ENCODE assay signal across 18 cellular contexts in the genomic region with DNA sequence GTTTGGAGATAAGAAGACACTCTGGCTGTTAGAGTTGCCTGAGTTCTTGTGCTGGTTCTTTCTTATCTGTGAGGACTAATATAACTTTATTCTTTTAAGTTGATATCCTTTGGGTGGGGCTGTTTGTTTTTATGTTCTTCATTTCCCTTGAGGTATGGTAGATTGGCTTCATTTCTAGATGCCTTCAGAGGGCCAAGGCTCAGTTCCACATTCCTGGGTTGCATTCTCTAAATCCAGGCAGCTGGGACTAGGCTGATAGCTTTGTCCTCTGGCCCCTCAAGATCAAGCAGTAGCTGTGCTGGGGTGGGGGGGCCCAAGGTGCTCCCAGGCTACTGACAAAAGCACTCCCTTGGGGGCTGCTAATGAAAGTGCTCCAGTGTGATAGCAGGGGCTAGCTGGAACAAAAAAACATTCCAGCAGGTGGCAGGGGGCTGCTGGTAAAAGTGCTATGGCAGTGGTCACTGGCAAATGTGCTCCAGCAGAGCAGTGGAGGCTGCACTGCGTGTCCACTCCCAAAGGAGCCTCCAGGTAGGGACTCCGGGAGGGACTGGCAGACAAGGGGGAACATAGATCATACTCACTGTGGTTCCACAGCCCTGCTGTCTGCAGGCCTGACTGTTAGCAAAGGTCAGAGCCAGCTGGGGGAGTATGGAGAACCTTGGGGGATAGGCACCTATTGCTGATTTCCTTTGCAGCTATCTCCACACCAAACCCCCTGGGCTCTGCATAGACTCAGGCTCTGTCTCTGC. TPM values are rescaled to one million over a fixed set of nuclear protein-coding genes. Genes with fewer than 3 reads are reported as not detected.
"Had no signal": no experiment of that assay in that cellular context is flagged by ENCODE, and none has a peak within 500 bp of the region (broad histone marks: within the 10 kb centered on the region; RNA-seq: fewer than 3 reads in every experiment).

No MANE protein-coding gene starts in this region.

- H3K9me3 ChIP-seq: psoas muscle, right lobe of liver, uterus had no signal

- H3K27me3 Mint-ChIP-seq: natural killer cell treated with Interleukin-12 subunit alpha and Interleukin-12 subunit beta and Interleukin-15 and Interleukin-18, amount 100 ng/mL, for 72 hours had no signal

- H3K27me3 ChIP-seq: hepatocyte, right lobe of liver, uterus had no signal

- H2AFZ ChIP-seq: hepatocyte had no signal

- H3K4me1 Mint-ChIP-seq: endodermal cell had no signal

- H3K36me3 ChIP-seq: right lobe of liver, uterus had no signal

- H3K79me2 ChIP-seq: hepatocyte had no signal

- H3K9me3 Mint-ChIP-seq: endodermal cell had no signal

- H3K4me3 ChIP-seq: coronary artery, hepatocyte, psoas muscle, right lobe of liver, uterus had no signal

- DNase-seq: effector CD4-positive, alpha-beta T cell; endodermal cell; erythroblast; foreskin keratinocyte; psoas muscle; retina; right lobe of liver; stimulated activated CD4-positive, alpha-beta T cell treated with anti-CD3 and anti-CD28 coated beads, Interleukin-12 subunit alpha, Interleukin-12 subunit beta, amount 100 ng/mL, for 4 hours; stimulated activated naive CD4-positive, alpha-beta T cell treated with Interleukin-2 at 50 U/mL for 16 hours; trophoblast cell; uterus had no signal

- ATAC-seq: foreskin keratinocyte; natural killer cell treated with Interleukin-12 subunit alpha and Interleukin-12 subunit beta and Interleukin-15 and Interleukin-18, amount 100 ng/mL, for 72 hours; psoas muscle; right lobe of liver had no signal

- H3K27ac Mint-ChIP-seq: endodermal cell; natural killer cell treated with Interleukin-12 subunit alpha and Interleukin-12 subunit beta and Interleukin-15 and Interleukin-18, amount 100 ng/mL, for 72 hours had no signal

- H3K27ac ChIP-seq: coronary artery, foreskin keratinocyte, hepatocyte, psoas muscle, right lobe of liver, uterus had no signal

- H3K4me3 Mint-ChIP-seq: endodermal cell; natural killer cell treated with Interleukin-12 subunit alpha and Interleukin-12 subunit beta and Interleukin-15 and Interleukin-18, amount 100 ng/mL, for 72 hours had no signal

- H3K4me1 ChIP-seq: foreskin keratinocyte, right lobe of liver, uterus had no signal

- H3K36me3 Mint-ChIP-seq: natural killer cell treated with Interleukin-12 subunit alpha and Interleukin-12 subunit beta and Interleukin-15 and Interleukin-18, amount 100 ng/mL, for 72 hours had no signal

- H3K4me2 ChIP-seq: hepatocyte had no signal

RNA-seq across cellular contexts. Expression of a gene that starts 45.8 kb away (rescaled TPM):
- total RNA-seq: dermis microvascular lymphatic vessel endothelial cell; endothelial cell of umbilical vein; foreskin keratinocyte; lung microvascular endothelial cell; mesenteric fat pad; natural killer cell treated with Interleukin-12 subunit alpha and Interleukin-12 subunit beta and Interleukin-15 and Interleukin-18, amount 100 ng/mL, for 72 hours; psoas muscle had no signal
- polyA plus RNA-seq: foreskin keratinocyte had no signal
